Comparison of ENCODE assay signal across 8 cellular contexts in genomic region chr4:85084371-85085170, GRCh38.
DNase-seq lines count a peak whose midpoint lies in the region; ATAC-seq, FAIRE-seq and TF ChIP-seq lines count a peak whose summit lies in the region.

No MANE protein-coding gene starts in this region.

- intact Hi-C loops in activated CD4-positive, alpha-beta T cell treated with anti-CD3 and anti-CD28 coated beads for 36 hours (cut with DNase I, micrococcal nuclease), result loop anchor here (1.0 to 10.0 kb wide), 5 partner anchors 284 to 960 kb away; no protein-coding TSS in a partner anchor
- intact Hi-C loops in HepG2 (cut with micrococcal nuclease; ENCODE audit: unreplicated experiment), result loop anchor here (1.0 kb wide), 2 partner anchors 286 to 664 kb away; no protein-coding TSS in a partner anchor
- intact Hi-C loops in uterus (cut with DNase I; ENCODE audit: low total_unique reads), result no loop called here

- peak; percentile 52 for FAIRE-seq in HepG2 (lab: Jason Lieb, UNC)

- no peaks in the 10 kb centered on the region for H3K36me3 Mint-ChIP-seq in activated CD4-positive, alpha-beta T cell treated with anti-CD3 and anti-CD28 coated beads for 36 hours (ENCODE audit: low read depth)

- no peak overlapping the region for H3K4me2 ChIP-seq in HepG2 (ENCODE audit: low read depth, low read length)

- H3K4me1 Mint-ChIP-seq in activated CD4-positive, alpha-beta T cell treated with anti-CD3 and anti-CD28 coated beads for 36 hours, result no peaks in the 10 kb centered on the region

- no peak for TF ChIP-seq POLR2A in HepG2 (IDR thresholded peaks at IDR 0.05; ENCODE audit: insufficient read depth in 1 of 2, low read depth in 2 of 2, low read length in 2 of 2)
- TF ChIP-seq POLR2A in uterus (IDR thresholded peaks at IDR 0.05), result no peak

- peak; percentile 33 for ATAC-seq in activated CD4-positive, alpha-beta T cell treated with anti-CD3 and anti-CD28 coated beads for 36 hours
- ATAC-seq in GM21515 (IDR thresholded peaks at IDR 0.05; ENCODE audit: unreplicated experiment) (peak; percentile 93), HepG2 (peak; percentile 80)

- H3K36me3 ChIP-seq in HepG2 (replicated peaks in 1 of 2; ENCODE audit: control insufficient read depth in 1 of 2, insufficient read depth in 2 of 2, low read length in 2 of 2) (no peaks in the 10 kb centered on the region), uterus (no peaks in the 10 kb centered on the region)

- no peak overlapping the region for H3K9ac ChIP-seq in HepG2 (ENCODE audit: insufficient read depth, low read depth, low read length)

- 15% methylated on average over 3 of the region's 3 CpGs for WGBS in HepG2 (ENCODE audit: low lambda C conversion rate)

- no peaks in the 10 kb centered on the region for H3K9me3 Mint-ChIP-seq in activated CD4-positive, alpha-beta T cell treated with anti-CD3 and anti-CD28 coated beads for 36 hours (ENCODE audit: low read depth)

- H4K20me1 ChIP-seq in HepG2 (ENCODE audit: insufficient read depth, low read length), result no peaks in the 10 kb centered on the region

- H3K9me3 ChIP-seq in HepG2 (ENCODE audit: low read length), result 0 out of 2 replicates have a peak, but pooled peaks cover 3% of the 10 kb centered on the region
- no peaks in the 10 kb centered on the region for H3K9me3 ChIP-seq in uterus

- H3K4me3 Mint-ChIP-seq in activated CD4-positive, alpha-beta T cell treated with anti-CD3 and anti-CD28 coated beads for 36 hours, result no peak overlapping the region

- peak; percentile 22 for DNase-seq in activated CD4-positive, alpha-beta T cell treated with anti-CD3 and anti-CD28 coated beads for 36 hours
- DNase-seq in activated CD4-positive, alpha-beta T cell treated with anti-CD3 and anti-CD28 coated beads, Interleukin-2, amount 50 U/mL, for 4 hours, result no peak
- DNase-seq in HT-29 (ENCODE audit: low spot score), result peak; percentile 78
- peak; percentile 25 for DNase-seq in NOMO-1 treated with DMSO at 0.1 percent for 48 hours (lab: John Stamatoyannopoulos, UW; ENCODE audit: unreplicated experiment)
- peak; percentile 1 for DNase-seq in central memory CD4-positive, alpha-beta T cell
- peak; percentile 60 for DNase-seq in HepG2 (ENCODE audit: low spot score)
- DNase-seq in uterus, result peak in 1 of 2 donors; percentile 15

- no TSS peak for BruUV-seq in HepG2 (replicated peaks; lab: Mats Ljungman, UMichigan)

- H3K27ac ChIP-seq in HepG2 (ENCODE audit: extremely low read length, insufficient read depth, low read length) (no peak overlapping the region), uterus (no peak overlapping the region)

- H3K4me3 ChIP-seq in HepG2 (replicated peaks in 1 of 3; ENCODE audit: insufficient read depth in 1 of 3, low read depth in 2 of 3, low read length in 3 of 3) (no peak overlapping the region), uterus (no peak overlapping the region)

- TF ChIP-seq EP300 in HepG2 (IDR thresholded peaks at IDR 0.05; ENCODE audit: low read depth in 2 of 2, low read length in 2 of 2) (no peak), HepG2 (CRISPR knock-in tag; IDR thresholded peaks at IDR 0.05; ENCODE audit: borderline replicate concordance) (no peak)

- CTCF ChIA-PET in activated CD4-positive, alpha-beta T cell treated with anti-CD3 and anti-CD28 coated beads for 36 hours (lab: Charles Lee), result interaction anchor here (0.6 to 2.4 kb wide), 21 partner anchors 9 to 1280 kb away, joined by 3 to 12 read pairs (median 4); no protein-coding TSS in a partner anchor
- CTCF ChIA-PET in HepG2 (lab: Yijun Ruan, JAX; ENCODE audit: low intra/inter-chr PET ratio, low total read pairs), result interaction anchor here (1.3 kb wide), 1 partner anchor 286 kb away, joined by 8 read pairs; no protein-coding TSS in a partner anchor

- H3K27me3 ChIP-seq in HepG2 (ENCODE audit: control insufficient read depth in 1 of 2, insufficient read depth in 2 of 2, low read length in 2 of 2) (no peaks in the 10 kb centered on the region), uterus (no peaks in the 10 kb centered on the region)

- in situ Hi-C loops in HepG2 (cut with HindIII; ENCODE audit: extremely low pct_ligation_motif_present, low pct_unique_long_range_greater_than_20kb), result no loop called here

- POLR2A ChIA-PET in activated CD4-positive, alpha-beta T cell treated with anti-CD3 and anti-CD28 coated beads for 36 hours (lab: Charles Lee), result no interaction called here
- POLR2A ChIA-PET in HepG2 (lab: Yijun Ruan, JAX), result no interaction called here

- TF ChIP-seq CTCF in HepG2 (CRISPR knock-in tag; IDR thresholded peaks at IDR 0.05) (peak; percentile 68), uterus (IDR thresholded peaks at IDR 0.05) (peak; percentile 41 to 57 (median 50))

- TF ChIP-seq RAD21 in HepG2 (CRISPR knock-in tag; IDR thresholded peaks at IDR 0.05), result no peak

- no peaks in the 10 kb centered on the region for H3K79me2 ChIP-seq in HepG2 (ENCODE audit: insufficient read depth, low read length)

- H3K4me1 ChIP-seq in HepG2 (ENCODE audit: insufficient read depth, low read length) (no peaks in the 10 kb centered on the region), uterus (no peaks in the 10 kb centered on the region)

- H3K27ac Mint-ChIP-seq in activated CD4-positive, alpha-beta T cell treated with anti-CD3 and anti-CD28 coated beads for 36 hours, result no peak overlapping the region

- no peak overlapping the region for H2AFZ ChIP-seq in HepG2 (ENCODE audit: low read length)

- no peaks in the 10 kb centered on the region for H3K27me3 Mint-ChIP-seq in activated CD4-positive, alpha-beta T cell treated with anti-CD3 and anti-CD28 coated beads for 36 hours

TF ChIP-seq in HepG2, 621 proteins besides CTCF, POLR2A, EP300 and RAD21 (continues in another document):
- TF ChIP-seq STAT6 (CRISPR knock-in tag; IDR thresholded peaks at IDR 0.05; ENCODE audit: borderline replicate concordance) (no peak), SMC3 (IDR thresholded peaks at IDR 0.05; ENCODE audit: low read length) (peak; percentile 27; the same call in 1 of the 2 replicates), LRRFIP1 (CRISPR knock-in tag; conservative IDR thresholded peaks at IDR 0.05) (no peak), ZNF280B (CRISPR knock-in tag; IDR thresholded peaks at IDR 0.05; ENCODE audit: borderline replicate concordance) (no peak), ZNF672 (CRISPR knock-in tag; IDR thresholded peaks at IDR 0.05) (no peak), ZSCAN25 (CRISPR knock-in tag; IDR thresholded peaks at IDR 0.05) (no peak), ZSCAN30 (CRISPR knock-in tag; IDR thresholded peaks at IDR 0.05) (no peak), GPBP1L1 (CRISPR knock-in tag; IDR thresholded peaks at IDR 0.05) (no peak)

Comparison
In these comparisons a context has a peak if more than half of its experiments do, and no peak if none do; other contexts are left out.
1. DNase-seq: peak in activated CD4-positive, alpha-beta T cell treated with anti-CD3 and anti-CD28 coated beads for 36 hours (single experiment), HT-29 (single experiment), NOMO-1 treated with DMSO at 0.1 percent for 48 hours (single experiment), central memory CD4-positive, alpha-beta T cell (single experiment) and HepG2 (single experiment); none in activated CD4-positive, alpha-beta T cell treated with anti-CD3 and anti-CD28 coated beads, Interleukin-2, amount 50 U/mL, for 4 hours (0 of 2).
2. ATAC-seq: peak in every context shown above with its lines; median percentile 93 in GM21515; 80 in HepG2; 33 in activated CD4-positive, alpha-beta T cell treated with anti-CD3 and anti-CD28 coated beads for 36 hours.